Comparison of ENCODE assay signal across 11 cellular contexts in the genomic region with DNA sequence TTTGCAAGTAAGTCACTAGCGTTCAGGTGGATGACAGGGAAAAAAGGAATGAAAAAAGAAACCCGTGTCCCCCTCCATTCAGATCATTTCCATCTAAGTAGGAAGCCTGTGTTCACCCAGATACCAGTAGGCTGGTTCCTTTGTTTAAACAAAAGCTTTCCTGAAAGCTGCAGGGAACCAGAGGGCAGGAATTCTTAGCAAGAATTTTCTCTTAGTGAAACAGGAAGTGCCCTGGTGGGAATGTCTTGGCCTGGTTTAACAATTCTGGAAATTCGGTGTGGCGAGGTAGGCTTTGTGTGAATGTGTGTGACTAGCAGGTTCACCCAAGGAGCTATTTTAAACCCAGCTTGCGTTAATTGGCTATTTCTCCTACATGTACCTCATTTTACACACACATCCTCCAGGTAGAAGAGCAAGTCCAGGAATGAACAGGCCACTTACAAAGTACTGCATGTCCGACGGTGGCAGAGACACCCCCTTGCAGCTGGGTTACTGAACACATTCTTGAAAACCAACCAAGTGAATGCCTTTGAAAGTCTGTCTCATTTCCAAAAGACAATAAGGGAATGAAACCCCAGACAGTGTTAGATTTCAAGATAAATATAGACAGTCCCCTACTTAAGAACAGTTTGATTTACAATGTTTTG.
DNase-seq lines count a peak whose midpoint lies in the region; ATAC-seq, FAIRE-seq and TF ChIP-seq lines count a peak whose summit lies in the region.
"Had no signal": no experiment of that assay in that cellular context is flagged by ENCODE, and none has a peak within 500 bp of the region (broad histone marks: within the 10 kb centered on the region; RNA-seq: fewer than 3 reads in every experiment).

No MANE protein-coding gene starts in this region.

- H2AFZ ChIP-seq in astrocyte (ENCODE audit: low read depth, low read length) (peak overlapping the region; percentile 49), neuronal stem cell (ENCODE audit: low read length) (peak overlapping the region; percentile 88)

- no peak overlapping the region for H3K18ac ChIP-seq in neuronal stem cell (ENCODE audit: low read length)

- peak overlapping the region; percentile 90 for H3K27ac Mint-ChIP-seq in astrocyte (ENCODE audit: unreplicated experiment)
- H3K27ac Mint-ChIP-seq: progenitor cell of endocrine pancreas had no signal

- H3K14ac ChIP-seq in neuronal stem cell (ENCODE audit: low read length): no peak overlapping the region

- H3K9me3 ChIP-seq in astrocyte (ENCODE audit: insufficient read depth, low read depth, low read length): no peaks in the 10 kb centered on the region
- no peaks in the 10 kb centered on the region for H3K9me3 ChIP-seq in right atrium auricular region
- no peaks in the 10 kb centered on the region for H3K9me3 ChIP-seq in neuronal stem cell (replicated peaks in 1 of 2; ENCODE audit: control insufficient read depth in 2 of 2, insufficient read depth in 1 of 2, low read depth in 1 of 2, low read length in 2 of 2)

- H3K36me3 ChIP-seq in astrocyte (ENCODE audit: insufficient read depth, low read length) (no peaks in the 10 kb centered on the region), right atrium auricular region (no peaks in the 10 kb centered on the region), neuronal stem cell (replicated peaks in 1 of 2; ENCODE audit: control insufficient read depth in 2 of 2, insufficient read depth in 2 of 2, low read length in 2 of 2) (no peaks in the 10 kb centered on the region)

- no peak overlapping the region for H2BK12ac ChIP-seq in neuronal stem cell (ENCODE audit: low read length)

- H3K27me3 ChIP-seq in astrocyte (ENCODE audit: insufficient read depth, low read length) (no peaks in the 10 kb centered on the region), right atrium auricular region (no peaks in the 10 kb centered on the region), neuronal stem cell (ENCODE audit: control insufficient read depth in 3 of 3, insufficient read depth in 3 of 3, low read depth in 1 of 3, low read length in 3 of 3) (no peaks in the 10 kb centered on the region)

- FAIRE-seq in astrocyte (lab: Jason Lieb, UNC): no peak

- DNase-seq in AG10803 (ENCODE audit: low read depth) (peak; percentile 42), astrocyte (ENCODE audit: low read depth) (peak; percentile 70), right atrium auricular region (ENCODE audit: low spot score) (no peak), neuronal stem cell (ENCODE audit: low spot score) (peak; percentile 56), NCI-H2196 (lab: John Stamatoyannopoulos, UW; ENCODE audit: unreplicated experiment) (no peak), RWPE1 (ENCODE audit: low spot score) (no peak)
- DNase-seq in stimulated activated CD4-positive, alpha-beta T cell treated with anti-CD3 and anti-CD28 coated beads, Interleukin-12 subunit alpha, Interleukin-12 subunit beta, amount 100 ng/mL, for 4 hours: no peak
- DNase-seq: activated CD4-positive, CD25-positive, alpha-beta regulatory T cell; activated naive CD4-positive, alpha-beta T cell treated with Interleukin-2 at 50 U/mL for 16 hours had no signal

- peaks cover 29% of the 10 kb centered on the region for H3K4me1 ChIP-seq in astrocyte (ENCODE audit: insufficient read depth, low read length)
- H3K4me1 ChIP-seq in right atrium auricular region: peaks cover 0 to 99% of the 10 kb centered on the region in 2 donors
- H3K4me1 ChIP-seq in neuronal stem cell (ENCODE audit: control insufficient read depth in 2 of 2, insufficient read depth in 1 of 2, low read depth in 1 of 2, low read length in 2 of 2): peaks cover 19 to 21% of the 10 kb centered on the region in 2 donors

- peaks cover 36% of the 10 kb centered on the region for H3K4me1 Mint-ChIP-seq in astrocyte (ENCODE audit: low read depth, unreplicated experiment)

- TF ChIP-seq CTCF in AG10803 (conservative IDR thresholded peaks at IDR 0.05; ENCODE audit: low read length) (no peak), astrocyte (IDR thresholded peaks at IDR 0.05; ENCODE audit: insufficient read depth, low read depth, low read length) (no peak), right atrium auricular region (IDR thresholded peaks at IDR 0.05) (no peak), RWPE1 (conservative IDR thresholded peaks at IDR 0.05; ENCODE audit: low read depth) (no peak)

- H4K91ac ChIP-seq in neuronal stem cell (ENCODE audit: low read depth, low read length, poor library complexity): no peak overlapping the region

- H3K9ac ChIP-seq in astrocyte (ENCODE audit: low read length): peak overlapping the region; percentile 16
- no peak overlapping the region for H3K9ac ChIP-seq in neuronal stem cell (ENCODE audit: low read depth, low read length, poor library complexity)

- H3K4ac ChIP-seq in neuronal stem cell (ENCODE audit: low read length): no peak overlapping the region

- no peak overlapping the region for H3K4me3 ChIP-seq in AG10803 (ENCODE audit: low read length)
- H3K4me3 ChIP-seq in astrocyte (ENCODE audit: insufficient read depth, low read depth, low read length): peak overlapping the region; percentile 4
- H3K4me3 ChIP-seq in right atrium auricular region: no peak overlapping the region
- peak overlapping the region in 1 of 2 donors; percentile 13 for H3K4me3 ChIP-seq in neuronal stem cell (ENCODE audit: low read length in 2 of 2)

- H4K20me1 ChIP-seq in astrocyte (ENCODE audit: insufficient read depth, low read length): no peaks in the 10 kb centered on the region

- no peaks in the 10 kb centered on the region for H3K79me1 ChIP-seq in neuronal stem cell (ENCODE audit: low read depth, low read length)

- no peaks in the 10 kb centered on the region for H3K9me3 Mint-ChIP-seq in astrocyte (ENCODE audit: unreplicated experiment)

- H2BK15ac ChIP-seq in neuronal stem cell (ENCODE audit: low read length): no peak overlapping the region

- H3K4me2 ChIP-seq in astrocyte (ENCODE audit: low read length) (peak overlapping the region; percentile 66), neuronal stem cell (ENCODE audit: insufficient read depth, low read length, poor library complexity, severe bottlenecking) (peak overlapping the region; percentile 22)

- H3K79me2 ChIP-seq in astrocyte (ENCODE audit: insufficient read depth, low read length): peaks cover 2% of the 10 kb centered on the region

- CTCF ChIA-PET in RWPE1 (lab: Yijun Ruan, JAX): interaction anchor here (0.5 kb wide), 1 partner anchor 85 kb away, joined by 4 read pairs; no protein-coding TSS in a partner anchor

- no peak overlapping the region for H3K4me3 Mint-ChIP-seq in astrocyte (ENCODE audit: unreplicated experiment)

- peak overlapping the region; percentile 52 for H3K27ac ChIP-seq in astrocyte (ENCODE audit: low read depth, low read length)
- peak overlapping the region; percentile 78 to 91 for H3K27ac ChIP-seq in right atrium auricular region
- peak overlapping the region; percentile 92 for H3K27ac ChIP-seq in neuronal stem cell (replicated peaks; ENCODE audit: low read length)
- H3K27ac ChIP-seq in RWPE1: no peak overlapping the region

- H3K23ac ChIP-seq in neuronal stem cell (ENCODE audit: low read depth, low read length, poor library complexity): no peak overlapping the region

- H2BK5ac ChIP-seq in neuronal stem cell (ENCODE audit: low read length): no peak overlapping the region

- no peak overlapping the region for H2AK5ac ChIP-seq in neuronal stem cell (ENCODE audit: low read depth, low read length)

- H4K8ac ChIP-seq in neuronal stem cell (ENCODE audit: low read depth, low read length): no peak overlapping the region

- ATAC-seq in GM19467 (IDR thresholded peaks at IDR 0.05; ENCODE audit: unreplicated experiment): no peak

- H3K36me3 Mint-ChIP-seq in astrocyte (ENCODE audit: low read depth, unreplicated experiment): peaks cover 9% of the 10 kb centered on the region

- POLR2A ChIA-PET in RWPE1 (lab: Yijun Ruan, JAX; ENCODE audit: low non-redundant PET): no interaction called here

- H2BK120ac ChIP-seq in neuronal stem cell (ENCODE audit: low read depth, low read length): no peak overlapping the region

- WGBS in neuronal stem cell (ENCODE audit: extremely low coverage in 2 of 2, insufficient read length in 2 of 2, insufficient replicate concordance in 1 of 2), 2 donors: no CpG with 5 or more reads among the region's 7 CpGs

- no peaks in the 10 kb centered on the region for H3K27me3 Mint-ChIP-seq in astrocyte (ENCODE audit: low read depth, unreplicated experiment)

Comparison
In these comparisons a context has a peak if more than half of its experiments do, and no peak if none do; other contexts are left out.
1. DNase-seq: peak in AG10803 (single experiment), astrocyte (single experiment) and neuronal stem cell (single experiment); none in right atrium auricular region (single experiment), NCI-H2196 (single experiment), RWPE1 (single experiment) and stimulated activated CD4-positive, alpha-beta T cell treated with anti-CD3 and anti-CD28 coated beads, Interleukin-12 subunit alpha, Interleukin-12 subunit beta, amount 100 ng/mL, for 4 hours (single experiment).